In genomic region chr6:17851720-17852161, GRCh38 we compare ENCODE assay signal across 14 cellular contexts.
DNase-seq lines count a peak whose midpoint lies in the region; ATAC-seq and TF ChIP-seq lines count a peak whose summit lies in the region.
"Had no signal": no experiment of that assay in that cellular context is flagged by ENCODE, and none has a peak within 500 bp of the region (broad histone marks: within the 10 kb centered on the region; RNA-seq: fewer than 3 reads in every experiment).

No MANE protein-coding gene starts in this region.

- H3K9me3 ChIP-seq in thoracic aorta (no peaks in the 10 kb centered on the region), colonic mucosa (no peaks in the 10 kb centered on the region)
- H3K9me3 ChIP-seq: ovary had no signal

- H3K27me3 Mint-ChIP-seq in activated T-cell treated with anti-CD3 and anti-CD28 coated beads, Interleukin-2, amount 50 U/mL, for 72 hours (ENCODE audit: low read depth): peaks cover 63% of the 10 kb centered on the region
- no peaks in the 10 kb centered on the region for H3K27me3 Mint-ChIP-seq in glutamatergic neuron (ENCODE audit: unreplicated experiment)
- H3K27me3 Mint-ChIP-seq: B cell had no signal

- H3K27ac ChIP-seq in foreskin keratinocyte (peak overlapping the region; percentile 36), thoracic aorta (peak overlapping the region; percentile 39 to 59), colonic mucosa (no peak overlapping the region)
- H3K27ac ChIP-seq: ovary had no signal

- TF ChIP-seq CTCF in foreskin keratinocyte (conservative IDR thresholded peaks at IDR 0.05) (no peak), thoracic aorta (IDR thresholded peaks at IDR 0.05) (no peak), colonic mucosa (IDR thresholded peaks at IDR 0.05) (no peak), glutamatergic neuron (IDR thresholded peaks at IDR 0.05; ENCODE audit: partially characterized antibody, unreplicated experiment) (no peak)

- H3K9me3 Mint-ChIP-seq in activated T-cell treated with anti-CD3 and anti-CD28 coated beads, Interleukin-2, amount 50 U/mL, for 72 hours: no peaks in the 10 kb centered on the region
- no peaks in the 10 kb centered on the region for H3K9me3 Mint-ChIP-seq in glutamatergic neuron (ENCODE audit: unreplicated experiment)
- H3K9me3 Mint-ChIP-seq: activated T-helper 2 cell treated with anti-CD3 and anti-CD28 coated beads, Interferon-gamma antibody, Interleukin-2, Interleukin-4, amounts not matched to agents 10 μg/mL and 5 μg/mL and 100 μg/mL, durations not matched to agents 14 hours and 24 hours and 36 hours had no signal

- H3K4me3 ChIP-seq in thoracic aorta (peak overlapping the region; percentile 8), colonic mucosa (no peak overlapping the region)
- H3K4me3 ChIP-seq: ovary had no signal

- DNase-seq in HCEC 1CT: peak; percentile 28
- DNase-seq in astrocyte of the hippocampus (ENCODE audit: low read depth, low spot score): peak; percentile 49
- DNase-seq in foreskin keratinocyte: no peak
- no peak for DNase-seq in thoracic aorta (ENCODE audit: low spot score)
- no peak for DNase-seq in colonic mucosa
- DNase-seq in activated T-cell treated with anti-CD3 and anti-CD28 coated beads, Interleukin-2, amount 50 U/mL, for 72 hours: no peak
- DNase-seq in glutamatergic neuron: no peak
- no peak for DNase-seq in head of caudate nucleus
- DNase-seq: activated CD8-positive, alpha-beta T cell treated with anti-CD3 and anti-CD28 coated beads, Interleukin-2, amount 10 ng/mL, durations not matched to agents 7 days and 5 days; DMS 273 treated with DMSO at 0.1 percent for 48 hours; effector CD4-positive, alpha-beta T cell; ovary had no signal

- no peak overlapping the region for H3K9ac ChIP-seq in colonic mucosa (ENCODE audit: low read depth in 2 of 2, low read length in 2 of 2)

- H3K4me1 Mint-ChIP-seq in activated T-cell treated with anti-CD3 and anti-CD28 coated beads, Interleukin-2, amount 50 U/mL, for 72 hours (ENCODE audit: low read depth): no peaks in the 10 kb centered on the region
- H3K4me1 Mint-ChIP-seq in glutamatergic neuron (ENCODE audit: low read depth, unreplicated experiment): peaks cover under 1% of the 10 kb centered on the region
- H3K4me1 Mint-ChIP-seq: B cell had no signal

- peaks cover 7% of the 10 kb centered on the region for H3K36me3 ChIP-seq in thoracic aorta
- no peaks in the 10 kb centered on the region for H3K36me3 ChIP-seq in colonic mucosa
- H3K36me3 ChIP-seq: ovary had no signal

- no peak overlapping the region for H3K27ac Mint-ChIP-seq in activated T-cell treated with anti-CD3 and anti-CD28 coated beads, Interleukin-2, amount 50 U/mL, for 72 hours
- no peak overlapping the region for H3K27ac Mint-ChIP-seq in glutamatergic neuron (ENCODE audit: unreplicated experiment)
- H3K27ac Mint-ChIP-seq: activated CD8-positive, alpha-beta T cell treated with anti-CD3 and anti-CD28 coated beads, Interleukin-2, amount 10 ng/mL, durations not matched to agents 7 days and 5 days; activated T-helper 2 cell treated with anti-CD3 and anti-CD28 coated beads, Interferon-gamma antibody, Interleukin-2, Interleukin-4, amounts not matched to agents 10 μg/mL and 5 μg/mL and 100 μg/mL, durations not matched to agents 14 hours and 24 hours and 36 hours; B cell had no signal

- ATAC-seq in foreskin keratinocyte: peak; percentile 35
- ATAC-seq in thoracic aorta (ENCODE audit: insufficient number of reproducible peaks, low FRiP score, low read depth): no peak
- no peak for ATAC-seq in activated T-cell treated with anti-CD3 and anti-CD28 coated beads, Interleukin-2, amount 50 U/mL, for 72 hours (replicated peaks in 1 of 2)
- ATAC-seq: activated CD8-positive, alpha-beta T cell treated with anti-CD3 and anti-CD28 coated beads, Interleukin-2, amount 10 ng/mL, durations not matched to agents 7 days and 5 days had no signal

- no peak overlapping the region for H3K4me3 Mint-ChIP-seq in activated T-cell treated with anti-CD3 and anti-CD28 coated beads, Interleukin-2, amount 50 U/mL, for 72 hours
- H3K4me3 Mint-ChIP-seq in glutamatergic neuron (ENCODE audit: unreplicated experiment): no peak overlapping the region
- H3K4me3 Mint-ChIP-seq: activated CD8-positive, alpha-beta T cell treated with anti-CD3 and anti-CD28 coated beads, Interleukin-2, amount 10 ng/mL, durations not matched to agents 7 days and 5 days; B cell had no signal

- H3K4me1 ChIP-seq in foreskin keratinocyte (peaks cover 20% of the 10 kb centered on the region), thoracic aorta (ENCODE audit: control insufficient read depth in 1 of 2, low read depth in 2 of 2) (peaks cover 6 to 45% of the 10 kb centered on the region in 2 donors), colonic mucosa (no peaks in the 10 kb centered on the region)

- intact Hi-C loops in colonic mucosa (cut with DNase I) (no loop called here), head of caudate nucleus (cut with DNase I) (no loop called here)

- H3K36me3 Mint-ChIP-seq in activated T-cell treated with anti-CD3 and anti-CD28 coated beads, Interleukin-2, amount 50 U/mL, for 72 hours (ENCODE audit: insufficient read depth in 2 of 2): no peaks in the 10 kb centered on the region
- H3K36me3 Mint-ChIP-seq in glutamatergic neuron (ENCODE audit: unreplicated experiment): no peaks in the 10 kb centered on the region

- H3K27me3 ChIP-seq in foreskin keratinocyte (no peaks in the 10 kb centered on the region), thoracic aorta (replicated peaks; ENCODE audit: insufficient read depth) (no peaks in the 10 kb centered on the region), colonic mucosa (no peaks in the 10 kb centered on the region)
- H3K27me3 ChIP-seq: ovary had no signal

Comparison
In these comparisons a context has a peak if more than half of its experiments do, and no peak if none do; other contexts are left out.
1. DNase-seq: peak in HCEC 1CT (single experiment) and astrocyte of the hippocampus (single experiment); none in foreskin keratinocyte (0 of 2), thoracic aorta (single experiment), colonic mucosa (single experiment), activated T-cell treated with anti-CD3 and anti-CD28 coated beads, Interleukin-2, amount 50 U/mL, for 72 hours (0 of 2), glutamatergic neuron (single experiment) and head of caudate nucleus (0 of 42).